Comparison of ENCODE assay signal across 8 cellular contexts in the genomic region with DNA sequence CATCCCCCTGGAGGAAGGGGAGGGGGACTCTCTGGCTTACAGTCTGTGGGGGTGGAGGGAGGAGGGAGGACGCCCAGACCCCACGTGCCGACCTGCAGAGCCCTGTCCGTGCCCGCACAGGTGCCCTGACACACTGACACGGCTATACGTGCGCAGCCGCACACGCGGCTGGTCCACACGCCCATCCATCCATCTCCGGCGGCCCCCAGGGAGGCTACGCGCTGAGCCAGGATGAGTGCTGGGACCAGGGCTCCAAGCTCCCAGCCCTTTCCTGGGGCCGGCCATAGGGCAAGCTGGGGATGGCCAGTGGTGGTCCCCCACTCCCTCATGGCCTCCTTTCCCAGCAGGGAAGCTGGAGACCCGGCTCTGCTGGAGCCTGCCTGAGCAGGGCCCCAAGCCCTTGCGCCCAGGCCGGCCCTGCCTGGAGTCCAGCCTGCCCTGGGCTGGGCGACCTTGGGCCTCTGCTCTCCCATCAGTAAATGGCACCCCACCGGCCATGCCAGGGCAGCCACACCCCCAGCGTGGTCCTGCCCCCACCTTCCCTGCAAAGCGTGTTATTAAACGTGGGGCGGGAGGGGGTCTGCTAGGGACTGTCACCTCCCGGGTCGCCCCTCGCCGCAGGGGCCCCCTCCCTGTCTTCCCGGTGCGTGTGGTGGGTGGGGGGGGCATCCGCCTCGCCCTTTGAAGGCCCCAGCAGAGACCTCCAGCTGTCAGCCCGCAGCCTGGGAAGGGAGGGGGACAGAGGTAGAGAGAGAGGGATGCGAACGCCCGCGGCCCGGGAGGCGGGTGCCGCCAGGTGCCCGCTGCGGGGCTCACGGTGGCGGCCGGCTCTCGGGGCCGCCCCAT. TPM values are rescaled to one million over a fixed set of nuclear protein-coding genes. Genes with fewer than 3 reads are reported as not detected.
A peak's percentile ranks its signal among the peaks of the same experiment; 100 is the strongest.
DNase-seq lines count a peak whose midpoint lies in the region; ATAC-seq and TF ChIP-seq lines count a peak whose summit lies in the region.

No MANE protein-coding gene starts in this region.

- peaks cover 12% of the 10 kb centered on the region for H3K4me1 ChIP-seq in DND-41 (ENCODE audit: insufficient read depth, low read length)
- peaks cover 30% of the 10 kb centered on the region for H3K4me1 ChIP-seq in NT2/D1 (ENCODE audit: insufficient read depth, insufficient read length)
- peaks cover 7% of the 10 kb centered on the region for H3K4me1 ChIP-seq in endodermal cell (ENCODE audit: control insufficient read depth, insufficient read depth, low read length)

- WGBS in endodermal cell (ENCODE audit: insufficient coverage in 1 of 2, insufficient read length in 1 of 2), 2 experiments: 5 to 11% methylated on average over 21 to 47 of the region's 49 CpGs

- H3K9me3 ChIP-seq in DND-41 (ENCODE audit: insufficient read depth, low read length, severe bottlenecking) (no peaks in the 10 kb centered on the region), NT2/D1 (ENCODE audit: insufficient read depth, low read length) (0 out of 2 replicates have a peak, but pooled peaks cover 5% of the 10 kb centered on the region), endodermal cell (ENCODE audit: control insufficient read depth, low read length) (no peaks in the 10 kb centered on the region)

- no peaks in the 10 kb centered on the region for H3K79me2 ChIP-seq in DND-41 (ENCODE audit: insufficient read depth, low read length)

- no peaks in the 10 kb centered on the region for H3K4me1 Mint-ChIP-seq in endodermal cell
- no peaks in the 10 kb centered on the region for H3K4me1 Mint-ChIP-seq in osteocyte (ENCODE audit: unreplicated experiment)
- H3K4me1 Mint-ChIP-seq in HFFc6 (ENCODE audit: low read depth): no peaks in the 10 kb centered on the region; the same call in 1 of the 2 replicates

- H4K20me1 ChIP-seq in DND-41 (ENCODE audit: insufficient read depth, low read length): peaks cover 16% of the 10 kb centered on the region

- no peak overlapping the region for H2AFZ ChIP-seq in DND-41 (ENCODE audit: low read depth, low read length)

- H3K27ac ChIP-seq in DND-41 (ENCODE audit: low read length) (no peak overlapping the region), endodermal cell (ENCODE audit: low read depth, low read length) (no peak overlapping the region)

- H3K36me3 ChIP-seq in DND-41 (ENCODE audit: insufficient read depth, low read length) (no peaks in the 10 kb centered on the region), NT2/D1 (ENCODE audit: insufficient read depth, insufficient read length, low read length) (no peaks in the 10 kb centered on the region), endodermal cell (ENCODE audit: control insufficient read depth, insufficient read depth, low read length) (no peaks in the 10 kb centered on the region)

- H3K4me3 Mint-ChIP-seq in endodermal cell (peak overlapping the region; percentile 49), osteocyte (ENCODE audit: unreplicated experiment) (peak overlapping the region; percentile 62), HFFc6 (no peak overlapping the region)

- peak overlapping the region; percentile 69 for H3K4me2 ChIP-seq in DND-41 (ENCODE audit: insufficient read depth, low read length)

- DNase-seq in DND-41: peak; percentile 77
- DNase-seq in NT2/D1 (ENCODE audit: low read depth, low spot score): no peak
- no peak for DNase-seq in endodermal cell
- DNase-seq in osteocyte (ENCODE audit: extremely low spot score, unreplicated experiment): no peak
- no peak for DNase-seq in NCI-H510A treated with DMSO at 0.1 percent for 48 hours (lab: John Stamatoyannopoulos, UW)
- DNase-seq in HFFc6: no peak

- H3K27me3 Mint-ChIP-seq in endodermal cell (ENCODE audit: insufficient read depth): peaks cover 44% of the 10 kb centered on the region
- H3K27me3 Mint-ChIP-seq in osteocyte (ENCODE audit: unreplicated experiment): peaks cover 17% of the 10 kb centered on the region
- peaks cover 16% of the 10 kb centered on the region for H3K27me3 Mint-ChIP-seq in HFFc6 (ENCODE audit: insufficient read depth)

- no peak for TF ChIP-seq CTCF in DND-41 (IDR thresholded peaks at IDR 0.05; ENCODE audit: borderline replicate concordance, extremely low read depth, low read length, poor library complexity, severe bottlenecking)
- TF ChIP-seq CTCF in endodermal cell (conservative IDR thresholded peaks at IDR 0.05): no peak
- no peak for TF ChIP-seq CTCF in osteocyte (IDR thresholded peaks at IDR 0.05)
- no peak for TF ChIP-seq CTCF in HFFc6 (IDR thresholded peaks at IDR 0.05)

- H3K4me3 ChIP-seq in DND-41 (ENCODE audit: low read depth in 1 of 2, low read length in 2 of 2) (peak overlapping the region in 1 of 2 experiments; percentile 51; a peak in 2 of 4 replicates), NT2/D1 (ENCODE audit: insufficient read length, low read depth) (peak overlapping the region; percentile 38), endodermal cell (ENCODE audit: low read length) (peak overlapping the region; percentile 66)

- peak; percentile 70 for ATAC-seq in DND-41 (ENCODE audit: insufficient read depth, low read depth)
- ATAC-seq in GM21786 (IDR thresholded peaks at IDR 0.05; ENCODE audit: unreplicated experiment): no peak
- no peak for ATAC-seq in GM19023 (IDR thresholded peaks at IDR 0.05; ENCODE audit: unreplicated experiment)

- H3K27me3 ChIP-seq in DND-41 (ENCODE audit: insufficient read depth, low read length, poor library complexity) (peaks cover 49% of the 10 kb centered on the region), NT2/D1 (ENCODE audit: insufficient read depth, insufficient read length) (peaks cover 46% of the 10 kb centered on the region), endodermal cell (ENCODE audit: control insufficient read depth, insufficient read depth, low read length, poor library complexity, severe bottlenecking) (peaks cover 45% of the 10 kb centered on the region)

- H3K9me3 Mint-ChIP-seq in endodermal cell: no peaks in the 10 kb centered on the region
- H3K9me3 Mint-ChIP-seq in osteocyte (ENCODE audit: unreplicated experiment): no peaks in the 10 kb centered on the region
- no peaks in the 10 kb centered on the region for H3K9me3 Mint-ChIP-seq in HFFc6

- H3K36me3 Mint-ChIP-seq in endodermal cell (ENCODE audit: low read depth) (no peaks in the 10 kb centered on the region), osteocyte (ENCODE audit: unreplicated experiment) (no peaks in the 10 kb centered on the region), HFFc6 (ENCODE audit: low read depth) (no peaks in the 10 kb centered on the region)

- H3K27ac Mint-ChIP-seq in endodermal cell (no peak overlapping the region), osteocyte (ENCODE audit: unreplicated experiment) (no peak overlapping the region), HFFc6 (no peak overlapping the region)

- peak overlapping the region; percentile 45; the same call in 1 of the 2 replicates for H3K9ac ChIP-seq in DND-41 (ENCODE audit: low read depth, low read length)
- H3K9ac ChIP-seq in NT2/D1 (ENCODE audit: insufficient read length, low read depth): peak overlapping the region; percentile 69
- H3K9ac ChIP-seq in endodermal cell (ENCODE audit: extremely low read depth, low read length, poor library complexity, severe bottlenecking): no peak overlapping the region

RNA-seq across cellular contexts. Expression of gene CASKIN1, which starts 0.9 kb away (rescaled TPM):
- 1 to 10 TPM; 8.2 to 9.7 TPM for total RNA-seq in endodermal cell
- 11.9 TPM for polyA plus RNA-seq in endodermal cell (2013, experiment 1 of 2)
- polyA plus RNA-seq in endodermal cell (2013, experiment 2 of 2): 9.7 TPM
- 2.4 and 3.7 TPM in 2 replicates for total RNA-seq in osteocyte
- under 1 TPM; 0.06 to 0.56 (median 0.11) TPM for total RNA-seq in HFFc6 (2021; fragmentation: NEBNext Ultra II Directional; extraction: Animal tissue kit (Norgen Biotek cat#: 25700))

RNA-seq across cellular contexts. Expression of gene MLST8, which starts 9.7 kb away (rescaled TPM):
- total RNA-seq in endodermal cell (10 to 100 TPM; 60.3 to 70.8 TPM), osteocyte (57.6 and 60.2 TPM in 2 replicates)
- polyA plus RNA-seq in endodermal cell (2013, experiment 1 of 2): 64.9 TPM
- polyA plus RNA-seq in endodermal cell (2013, experiment 2 of 2): 61.5 TPM
- total RNA-seq in HFFc6 (2021; fragmentation: NEBNext Ultra II Directional; extraction: Animal tissue kit (Norgen Biotek cat#: 25700)): 10 to 100 TPM; 32.7 to 39.4 (median 37.5) TPM

RNA-seq across cellular contexts. Expression of gene BRICD5, which starts 15.1 kb away (rescaled TPM):
- total RNA-seq in endodermal cell (10 to 100 TPM in 1 of 2 donors, 1 to 10 TPM in 1; 7.7 to 15.0 TPM), osteocyte (6.6 and 10.1 TPM in 2 replicates)
- polyA plus RNA-seq in endodermal cell (2013, experiment 1 of 2): 17.3 TPM
- polyA plus RNA-seq in endodermal cell (2013, experiment 2 of 2): 15.4 TPM
- 1 to 10 TPM; 1.1 to 2.6 (median 1.8) TPM for total RNA-seq in HFFc6 (2021; fragmentation: NEBNext Ultra II Directional; extraction: Animal tissue kit (Norgen Biotek cat#: 25700))

RNA-seq across cellular contexts. Expression of gene PGP, which starts 19.1 kb away (rescaled TPM):
- total RNA-seq in endodermal cell (10 to 100 TPM; 31.0 to 32.0 TPM), osteocyte (14.1 and 15.0 TPM in 2 replicates)
- polyA plus RNA-seq in endodermal cell (2013, experiment 1 of 2): 32.6 TPM
- 31.5 TPM for polyA plus RNA-seq in endodermal cell (2013, experiment 2 of 2)
- total RNA-seq in HFFc6 (2021; fragmentation: NEBNext Ultra II Directional; extraction: Animal tissue kit (Norgen Biotek cat#: 25700)): 10 to 100 TPM; 12.8 to 17.8 (median 15.1) TPM

RNA-seq across cellular contexts. Expression of gene E4F1, which starts 27.9 kb away (rescaled TPM):
- total RNA-seq in endodermal cell (10 to 100 TPM; 24.5 to 29.6 TPM), osteocyte (24.3 and 26.9 TPM in 2 replicates)
- polyA plus RNA-seq in endodermal cell (2013, experiment 1 of 2): 25.0 TPM
- polyA plus RNA-seq in endodermal cell (2013, experiment 2 of 2): 18.9 TPM
- 10 to 100 TPM; 15.8 to 19.8 (median 16.7) TPM for total RNA-seq in HFFc6 (2021; fragmentation: NEBNext Ultra II Directional; extraction: Animal tissue kit (Norgen Biotek cat#: 25700))
